ENCODE assay signal across 8 cellular contexts in genomic region chr9:115164511-115164974, GRCh38. TPM values are rescaled to one million over a fixed set of nuclear protein-coding genes. Genes with fewer than 3 reads are reported as not detected.
DNase-seq lines count a peak whose midpoint lies in the region; ATAC-seq and TF ChIP-seq lines count a peak whose summit lies in the region.

No MANE protein-coding gene starts in this region.

- peaks cover 71% of the 10 kb centered on the region for H3K4me1 Mint-ChIP-seq in chondrocyte (ENCODE audit: low read depth)
- no peaks in the 10 kb centered on the region for H3K4me1 Mint-ChIP-seq in stimulated activated effector memory CD8-positive, alpha-beta T cell treated with anti-CD3 and anti-CD28 coated beads, Interleukin-12 subunit alpha, Interleukin-12 subunit beta, amount 100 ng/mL, for 72 hours

- DNase-seq in DMS79 treated with DMSO at 0.1 percent for 48 hours (lab: John Stamatoyannopoulos, UW) (peak; percentile 73), NCI-H1105 treated with DMSO at 0.1 percent for 48 hours (lab: John Stamatoyannopoulos, UW) (peak; percentile 82), chondrocyte (ENCODE audit: low spot score) (no peak), myocyte (ENCODE audit: low read depth) (peak; percentile 91), T-helper 9 cell (no peak), GM19240 (ENCODE audit: insufficient read length, low spot score) (no peak)
- DNase-seq in stimulated activated effector memory CD8-positive, alpha-beta T cell treated with anti-CD3 and anti-CD28 coated beads, Interleukin-12 subunit alpha, Interleukin-12 subunit beta, amount 100 ng/mL, for 72 hours (ENCODE audit: low spot score in 2 of 2): no peak

- peak overlapping the region; percentile 60 for H3K27ac Mint-ChIP-seq in chondrocyte (ENCODE audit: unreplicated experiment)
- no peak overlapping the region for H3K27ac Mint-ChIP-seq in stimulated activated effector memory CD8-positive, alpha-beta T cell treated with anti-CD3 and anti-CD28 coated beads, Interleukin-12 subunit alpha, Interleukin-12 subunit beta, amount 100 ng/mL, for 72 hours

- H3K4me3 Mint-ChIP-seq in chondrocyte (ENCODE audit: unreplicated experiment): no peak overlapping the region
- H3K4me3 Mint-ChIP-seq in stimulated activated effector memory CD8-positive, alpha-beta T cell treated with anti-CD3 and anti-CD28 coated beads, Interleukin-12 subunit alpha, Interleukin-12 subunit beta, amount 100 ng/mL, for 72 hours: no peak overlapping the region

- H3K36me3 Mint-ChIP-seq in chondrocyte (ENCODE audit: low read depth): no peaks in the 10 kb centered on the region
- no peaks in the 10 kb centered on the region for H3K36me3 Mint-ChIP-seq in stimulated activated effector memory CD8-positive, alpha-beta T cell treated with anti-CD3 and anti-CD28 coated beads, Interleukin-12 subunit alpha, Interleukin-12 subunit beta, amount 100 ng/mL, for 72 hours

- no peak for ATAC-seq in GM21381 (IDR thresholded peaks at IDR 0.05; ENCODE audit: unreplicated experiment)
- no peak for ATAC-seq in stimulated activated effector memory CD8-positive, alpha-beta T cell treated with anti-CD3 and anti-CD28 coated beads, Interleukin-12 subunit alpha, Interleukin-12 subunit beta, amount 100 ng/mL, for 72 hours

- no peaks in the 10 kb centered on the region for H3K27me3 Mint-ChIP-seq in chondrocyte (ENCODE audit: low read depth)

- no peak for TF ChIP-seq CTCF in chondrocyte (IDR thresholded peaks at IDR 0.05)

- peaks cover 12% of the 10 kb centered on the region for H3K9me3 Mint-ChIP-seq in chondrocyte (ENCODE audit: low read depth)
- peaks cover 5% of the 10 kb centered on the region for H3K9me3 Mint-ChIP-seq in stimulated activated effector memory CD8-positive, alpha-beta T cell treated with anti-CD3 and anti-CD28 coated beads, Interleukin-12 subunit alpha, Interleukin-12 subunit beta, amount 100 ng/mL, for 72 hours

RNA-seq across cellular contexts. Expression of gene TNC, which starts 46.6 kb away (rescaled TPM):
- total RNA-seq in chondrocyte (61.3 to 179 TPM (median 64.1 TPM) in 3 replicates), myocyte (2.0 and 6.0 TPM in 2 replicates)
- polyA plus RNA-seq in myocyte (2012): 60.3 TPM

Comparison
In these comparisons a context has a peak if more than half of its experiments do, and no peak if none do; other contexts are left out.
1. DNase-seq: peak in DMS79 treated with DMSO at 0.1 percent for 48 hours (single experiment), NCI-H1105 treated with DMSO at 0.1 percent for 48 hours (single experiment) and myocyte (single experiment); none in chondrocyte (single experiment), T-helper 9 cell (single experiment), GM19240 (single experiment) and stimulated activated effector memory CD8-positive, alpha-beta T cell treated with anti-CD3 and anti-CD28 coated beads, Interleukin-12 subunit alpha, Interleukin-12 subunit beta, amount 100 ng/mL, for 72 hours (0 of 2).